ENCODE assay signal across 3 cellular contexts in genomic region chr20:44394520-44395182, GRCh38.
A peak's percentile ranks its signal among the peaks of the same experiment; 100 is the strongest.
TF ChIP-seq lines count a peak whose summit lies in the region.

No MANE protein-coding gene starts in this region.

TF ChIP-seq in A549, 52 proteins besides CTCF, POLR2A, EP300 and RAD21 (continues in another document):
- TF ChIP-seq NPAS2 (CRISPR knock-in tag; IDR thresholded peaks at IDR 0.05; ENCODE audit: borderline replicate concordance) (no peak), CEBPB (IDR thresholded peaks at IDR 0.05) (peak; percentile 80 to 86), ZSCAN20 (CRISPR knock-in tag; IDR thresholded peaks at IDR 0.05) (no peak), NFE2L2 (conservative IDR thresholded peaks at IDR 0.05; ENCODE audit: low read length) (no peak), MAFK (IDR thresholded peaks at IDR 0.05; ENCODE audit: partially characterized antibody) (no peak), ESRRA (IDR thresholded peaks at IDR 0.05; ENCODE audit: borderline replicate concordance, low read length) (no peak), JUNB (IDR thresholded peaks at IDR 0.05) (peak; percentile 58), MAX (IDR thresholded peaks at IDR 0.05) (no peak), KDM1A (IDR thresholded peaks at IDR 0.05; ENCODE audit: low read depth) (no peak), JUN (IDR thresholded peaks at IDR 0.05) (peak; percentile 77 to 84; a peak in 4 of 5 replicates), CBX8 (IDR thresholded peaks at IDR 0.05) (no peak), HEYL (CRISPR knock-in tag; IDR thresholded peaks at IDR 0.05) (no peak), GATA3 (IDR thresholded peaks at IDR 0.05; ENCODE audit: borderline replicate concordance) (peak; percentile 56; the same call in 1 of the 2 replicates), ZC3H11A (IDR thresholded peaks at IDR 0.05) (no peak), RNF2 (IDR thresholded peaks at IDR 0.05; ENCODE audit: borderline replicate concordance, low read depth) (no peak), NR3C1 (IDR thresholded peaks at IDR 0.05) (no peak), HES2 (IDR thresholded peaks at IDR 0.05) (peak; percentile 55; the same call in 1 of the 2 replicates), ZFP36 (IDR thresholded peaks at IDR 0.05; ENCODE audit: borderline replicate concordance, partially characterized antibody) (no peak), SMC3 (IDR thresholded peaks at IDR 0.05) (no peak), EHF (CRISPR knock-in tag; IDR thresholded peaks at IDR 0.05) (no peak)
- TF ChIP-seq, protein P1, sequence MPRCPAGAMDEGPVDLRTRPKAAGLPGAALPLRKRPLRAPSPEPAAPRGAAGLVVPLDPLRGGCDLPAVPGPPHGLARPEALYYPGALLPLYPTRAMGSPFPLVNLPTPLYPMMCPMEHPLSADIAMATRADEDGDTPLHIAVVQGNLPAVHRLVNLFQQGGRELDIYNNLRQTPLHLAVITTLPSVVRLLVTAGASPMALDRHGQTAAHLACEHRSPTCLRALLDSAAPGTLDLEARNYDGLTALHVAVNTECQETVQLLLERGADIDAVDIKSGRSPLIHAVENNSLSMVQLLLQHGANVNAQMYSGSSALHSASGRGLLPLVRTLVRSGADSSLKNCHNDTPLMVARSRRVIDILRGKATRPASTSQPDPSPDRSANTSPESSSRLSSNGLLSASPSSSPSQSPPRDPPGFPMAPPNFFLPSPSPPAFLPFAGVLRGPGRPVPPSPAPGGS (IDR thresholded peaks at IDR 0.05), result peak; percentile 73; the same call in 2 of the 3 replicates
- TF ChIP-seq, protein P2, sequence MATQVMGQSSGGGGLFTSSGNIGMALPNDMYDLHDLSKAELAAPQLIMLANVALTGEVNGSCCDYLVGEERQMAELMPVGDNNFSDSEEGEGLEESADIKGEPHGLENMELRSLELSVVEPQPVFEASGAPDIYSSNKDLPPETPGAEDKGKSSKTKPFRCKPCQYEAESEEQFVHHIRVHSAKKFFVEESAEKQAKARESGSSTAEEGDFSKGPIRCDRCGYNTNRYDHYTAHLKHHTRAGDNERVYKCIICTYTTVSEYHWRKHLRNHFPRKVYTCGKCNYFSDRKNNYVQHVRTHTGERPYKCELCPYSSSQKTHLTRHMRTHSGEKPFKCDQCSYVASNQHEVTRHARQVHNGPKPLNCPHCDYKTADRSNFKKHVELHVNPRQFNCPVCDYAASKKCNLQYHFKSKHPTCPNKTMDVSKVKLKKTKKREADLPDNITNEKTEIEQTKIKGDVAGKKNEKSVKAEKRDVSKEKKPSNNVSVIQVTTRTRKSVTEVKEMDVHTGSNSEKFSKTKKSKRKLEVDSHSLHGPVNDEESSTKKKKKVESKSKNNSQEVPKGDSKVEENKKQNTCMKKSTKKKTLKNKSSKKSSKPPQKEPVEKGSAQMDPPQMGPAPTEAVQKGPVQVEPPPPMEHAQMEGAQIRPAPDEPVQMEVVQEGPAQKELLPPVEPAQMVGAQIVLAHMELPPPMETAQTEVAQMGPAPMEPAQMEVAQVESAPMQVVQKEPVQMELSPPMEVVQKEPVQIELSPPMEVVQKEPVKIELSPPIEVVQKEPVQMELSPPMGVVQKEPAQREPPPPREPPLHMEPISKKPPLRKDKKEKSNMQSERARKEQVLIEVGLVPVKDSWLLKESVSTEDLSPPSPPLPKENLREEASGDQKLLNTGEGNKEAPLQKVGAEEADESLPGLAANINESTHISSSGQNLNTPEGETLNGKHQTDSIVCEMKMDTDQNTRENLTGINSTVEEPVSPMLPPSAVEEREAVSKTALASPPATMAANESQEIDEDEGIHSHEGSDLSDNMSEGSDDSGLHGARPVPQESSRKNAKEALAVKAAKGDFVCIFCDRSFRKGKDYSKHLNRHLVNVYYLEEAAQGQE (IDR thresholded peaks at IDR 0.05), result no peak

TF ChIP-seq in K562, 482 proteins besides CTCF, POLR2A, EP300 and RAD21 (continues in another document):
- TF ChIP-seq SRF (CRISPR knock-in tag; IDR thresholded peaks at IDR 0.05) (no peak), ADNP (tag; IDR thresholded peaks at IDR 0.05) (0 out of 2 replicates have a peak, but pooled peaks have one; percentile 41), SIX5 (IDR thresholded peaks at IDR 0.05; ENCODE audit: borderline replicate concordance in 1 of 2, insufficient read depth in 1 of 2, low read depth in 1 of 2, low read length in 2 of 2) (no peak), MCM5 (IDR thresholded peaks at IDR 0.05; ENCODE audit: low read depth) (no peak), ZNF785 (CRISPR knock-in tag; IDR thresholded peaks at IDR 0.05) (no peak), FOXA3 (CRISPR knock-in tag; conservative IDR thresholded peaks at IDR 0.05 in 1 of 2, IDR thresholded peaks at IDR 0.05 in 1 of 2) (peak in 1 of 2 experiments; percentile 49; a peak in 1 of 4 replicates), PHF20 (IDR thresholded peaks at IDR 0.05; ENCODE audit: partially characterized antibody) (no peak), TRIM24 (IDR thresholded peaks at IDR 0.05) (peak; percentile 56 to 72; a peak in 2 of 4 replicates), ZNF121 (CRISPR knock-in tag; conservative IDR thresholded peaks at IDR 0.05) (no peak), C11orf30 (IDR thresholded peaks at IDR 0.05; ENCODE audit: low read depth) (peak; percentile 63; the same call in 1 of the 2 replicates), TAL1 (IDR thresholded peaks at IDR 0.05) (peak; percentile 80), CXXC5 (CRISPR knock-in tag; IDR thresholded peaks at IDR 0.05) (peak; percentile 18; the same call in 1 of the 2 replicates), RCOR1 (IDR thresholded peaks at IDR 0.05; ENCODE audit: borderline replicate concordance in 1 of 2, low read depth in 2 of 2, low read length in 2 of 2) (peak in 1 of 2 experiments; percentile 71; a peak in 2 of 4 replicates), SNRNP70 (optimal IDR thresholded peaks at IDR 0.05; ENCODE audit: low read depth, low read length) (no peak), STAT5A (IDR thresholded peaks at IDR 0.05; ENCODE audit: borderline replicate concordance, low read length) (peak; percentile 61; the same call in 1 of the 2 replicates), SP2 (IDR thresholded peaks at IDR 0.05; ENCODE audit: extremely low read depth, low read depth, low read length, poor library complexity, severe bottlenecking) (no peak), ILF3 (IDR thresholded peaks at IDR 0.05; ENCODE audit: borderline replicate concordance) (no peak), CREB3L1 (IDR thresholded peaks at IDR 0.05; ENCODE audit: borderline replicate concordance, low read depth) (no peak), MAFG (tag; conservative IDR thresholded peaks at IDR 0.05) (peak; percentile 61), ARHGAP35 (IDR thresholded peaks at IDR 0.05; ENCODE audit: partially characterized antibody) (no peak), MBD2 (IDR thresholded peaks at IDR 0.05; ENCODE audit: borderline replicate concordance, low read depth) (peak; percentile 54; the same call in 1 of the 2 replicates), SMC3 (conservative IDR thresholded peaks at IDR 0.05; ENCODE audit: insufficient read depth, low read depth, low read length) (no peak), DACH1 (IDR thresholded peaks at IDR 0.05; ENCODE audit: partially characterized antibody) (peak; percentile 62)
- TF ChIP-seq, protein P3, sequence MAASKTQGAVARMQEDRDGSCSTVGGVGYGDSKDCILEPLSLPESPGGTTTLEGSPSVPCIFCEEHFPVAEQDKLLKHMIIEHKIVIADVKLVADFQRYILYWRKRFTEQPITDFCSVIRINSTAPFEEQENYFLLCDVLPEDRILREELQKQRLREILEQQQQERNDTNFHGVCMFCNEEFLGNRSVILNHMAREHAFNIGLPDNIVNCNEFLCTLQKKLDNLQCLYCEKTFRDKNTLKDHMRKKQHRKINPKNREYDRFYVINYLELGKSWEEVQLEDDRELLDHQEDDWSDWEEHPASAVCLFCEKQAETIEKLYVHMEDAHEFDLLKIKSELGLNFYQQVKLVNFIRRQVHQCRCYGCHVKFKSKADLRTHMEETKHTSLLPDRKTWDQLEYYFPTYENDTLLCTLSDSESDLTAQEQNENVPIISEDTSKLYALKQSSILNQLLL (CRISPR knock-in tag; IDR thresholded peaks at IDR 0.05; ENCODE audit: borderline replicate concordance), result no peak
- TF ChIP-seq, protein P4, sequence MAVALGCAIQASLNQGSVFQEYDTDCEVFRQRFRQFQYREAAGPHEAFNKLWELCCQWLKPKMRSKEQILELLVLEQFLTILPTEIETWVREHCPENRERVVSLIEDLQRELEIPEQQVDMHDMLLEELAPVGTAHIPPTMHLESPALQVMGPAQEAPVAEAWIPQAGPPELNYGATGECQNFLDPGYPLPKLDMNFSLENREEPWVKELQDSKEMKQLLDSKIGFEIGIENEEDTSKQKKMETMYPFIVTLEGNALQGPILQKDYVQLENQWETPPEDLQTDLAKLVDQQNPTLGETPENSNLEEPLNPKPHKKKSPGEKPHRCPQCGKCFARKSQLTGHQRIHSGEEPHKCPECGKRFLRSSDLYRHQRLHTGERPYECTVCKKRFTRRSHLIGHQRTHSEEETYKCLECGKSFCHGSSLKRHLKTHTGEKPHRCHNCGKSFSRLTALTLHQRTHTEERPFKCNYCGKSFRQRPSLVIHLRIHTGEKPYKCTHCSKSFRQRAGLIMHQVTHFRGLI (CRISPR knock-in tag; IDR thresholded peaks at IDR 0.05), result no peak

TF ChIP-seq in HepG2, 621 proteins besides CTCF, POLR2A, EP300 and RAD21 (continues in another document):
- peak; percentile 91 for TF ChIP-seq KAT7 (CRISPR knock-in tag; IDR thresholded peaks at IDR 0.05; ENCODE audit: borderline replicate concordance)
- TF ChIP-seq KDM5A (IDR thresholded peaks at IDR 0.05; ENCODE audit: borderline replicate concordance, low read length), result no peak; the same call in 1 of the 2 replicates
- peak; percentile 96; the same call in 1 of the 2 replicates for TF ChIP-seq ZNF569 (CRISPR knock-in tag; IDR thresholded peaks at IDR 0.05; ENCODE audit: borderline replicate concordance)
- TF ChIP-seq HMGA1 (CRISPR knock-in tag; conservative IDR thresholded peaks at IDR 0.05), result no peak
- TF ChIP-seq NRL (CRISPR knock-in tag; IDR thresholded peaks at IDR 0.05; ENCODE audit: borderline replicate concordance), result peak; percentile 50; the same call in 1 of the 2 replicates
- peak; percentile 91 for TF ChIP-seq POGZ (CRISPR knock-in tag; IDR thresholded peaks at IDR 0.05)
- TF ChIP-seq, protein P5, sequence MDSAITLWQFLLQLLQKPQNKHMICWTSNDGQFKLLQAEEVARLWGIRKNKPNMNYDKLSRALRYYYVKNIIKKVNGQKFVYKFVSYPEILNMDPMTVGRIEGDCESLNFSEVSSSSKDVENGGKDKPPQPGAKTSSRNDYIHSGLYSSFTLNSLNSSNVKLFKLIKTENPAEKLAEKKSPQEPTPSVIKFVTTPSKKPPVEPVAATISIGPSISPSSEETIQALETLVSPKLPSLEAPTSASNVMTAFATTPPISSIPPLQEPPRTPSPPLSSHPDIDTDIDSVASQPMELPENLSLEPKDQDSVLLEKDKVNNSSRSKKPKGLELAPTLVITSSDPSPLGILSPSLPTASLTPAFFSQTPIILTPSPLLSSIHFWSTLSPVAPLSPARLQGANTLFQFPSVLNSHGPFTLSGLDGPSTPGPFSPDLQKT (CRISPR knock-in tag; IDR thresholded peaks at IDR 0.05; ENCODE audit: borderline replicate concordance), result peak; percentile 28; the same call in 1 of the 2 replicates
- TF ChIP-seq TFAP4 (IDR thresholded peaks at IDR 0.05; ENCODE audit: borderline replicate concordance, low read depth), result peak; percentile 94
- TF ChIP-seq PRMT3 (CRISPR knock-in tag; IDR thresholded peaks at IDR 0.05; ENCODE audit: borderline replicate concordance, low read depth), result peak; percentile 17; the same call in 1 of the 2 replicates
- peak; percentile 97 for TF ChIP-seq ZFP37 (CRISPR knock-in tag; IDR thresholded peaks at IDR 0.05; ENCODE audit: borderline replicate concordance)
- peak; percentile 98 for TF ChIP-seq THRA (CRISPR knock-in tag; IDR thresholded peaks at IDR 0.05; ENCODE audit: borderline replicate concordance)
- TF ChIP-seq GFI1 (CRISPR knock-in tag; IDR thresholded peaks at IDR 0.05; ENCODE audit: borderline replicate concordance), result peak; percentile 96
- peak; percentile 80; the same call in 1 of the 2 replicates for TF ChIP-seq FOSL1 (CRISPR knock-in tag; IDR thresholded peaks at IDR 0.05; ENCODE audit: borderline replicate concordance)
- TF ChIP-seq, protein P6, sequence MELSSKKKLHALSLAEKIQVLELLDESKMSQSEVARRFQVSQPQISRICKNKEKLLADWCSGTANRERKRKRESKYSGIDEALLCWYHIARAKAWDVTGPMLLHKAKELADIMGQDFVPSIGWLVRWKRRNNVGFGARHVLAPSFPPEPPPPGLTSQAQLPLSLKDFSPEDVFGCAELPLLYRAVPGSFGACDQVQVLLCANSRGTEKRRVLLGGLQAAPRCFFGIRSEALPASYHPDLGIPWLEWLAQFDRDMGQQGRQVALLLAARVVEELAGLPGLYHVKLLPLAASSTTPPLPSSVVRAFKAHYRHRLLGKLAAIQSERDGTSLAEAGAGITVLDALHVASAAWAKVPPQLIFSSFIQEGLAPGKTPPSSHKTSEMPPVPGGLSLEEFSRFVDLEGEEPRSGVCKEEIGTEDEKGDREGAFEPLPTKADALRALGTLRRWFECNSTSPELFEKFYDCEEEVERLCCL (CRISPR knock-in tag; IDR thresholded peaks at IDR 0.05; ENCODE audit: borderline replicate concordance), result peak; percentile 40; the same call in 1 of the 2 replicates
- TF ChIP-seq KDM1A (CRISPR knock-in tag; IDR thresholded peaks at IDR 0.05), result peak; percentile 96
- no peak for TF ChIP-seq ZFAT (CRISPR knock-in tag; conservative IDR thresholded peaks at IDR 0.05)
- peak; percentile 7; the same call in 1 of the 2 replicates for TF ChIP-seq ZNF790 (CRISPR knock-in tag; IDR thresholded peaks at IDR 0.05; ENCODE audit: borderline replicate concordance)
- no peak for TF ChIP-seq MATR3 (CRISPR knock-in tag; IDR thresholded peaks at IDR 0.05)
- peak; percentile 99 for TF ChIP-seq MIXL1 (CRISPR knock-in tag; IDR thresholded peaks at IDR 0.05)
- 0 out of 2 replicates have a peak, but pooled peaks have one; percentile 34 for TF ChIP-seq ZNF761 (CRISPR knock-in tag; conservative IDR thresholded peaks at IDR 0.05)
- peak; percentile 91 for TF ChIP-seq JUND (CRISPR knock-in tag; IDR thresholded peaks at IDR 0.05)
- TF ChIP-seq ZNF441 (CRISPR knock-in tag; IDR thresholded peaks at IDR 0.05; ENCODE audit: borderline replicate concordance), result peak; percentile 95
- TF ChIP-seq, protein P7, sequence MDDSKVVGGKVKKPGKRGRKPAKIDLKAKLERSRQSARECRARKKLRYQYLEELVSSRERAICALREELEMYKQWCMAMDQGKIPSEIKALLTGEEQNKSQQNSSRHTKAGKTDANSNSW (CRISPR knock-in tag; IDR thresholded peaks at IDR 0.05; ENCODE audit: borderline replicate concordance), result 0 out of 2 replicates have a peak, but pooled peaks have one; percentile 43
